In the genomic region with DNA sequence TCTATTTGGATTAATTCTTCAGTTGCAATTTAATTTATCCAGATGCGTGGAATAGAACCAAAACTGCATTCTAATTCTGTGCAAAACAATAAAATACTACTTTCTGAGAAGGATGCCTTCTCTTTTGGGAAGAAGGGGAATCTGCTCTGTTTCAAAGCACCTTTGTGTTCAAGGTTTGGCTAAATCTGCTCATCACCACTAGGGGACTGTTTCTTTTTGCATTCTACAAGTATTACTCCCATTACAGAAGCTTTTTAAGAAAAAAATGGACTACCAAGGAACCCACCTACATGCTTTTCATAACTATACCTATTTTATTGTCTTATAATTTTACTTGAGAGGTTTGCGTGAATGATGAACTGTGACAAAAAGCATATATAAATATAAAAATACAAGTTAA, we compare ENCODE assay signal across 13 cellular contexts. TPM values are rescaled to one million over a fixed set of nuclear protein-coding genes. Genes with fewer than 3 reads are reported as not detected.
DNase-seq lines count a peak whose midpoint lies in the region; ATAC-seq, FAIRE-seq and TF ChIP-seq lines count a peak whose summit lies in the region.
"Had no signal": no experiment of that assay in that cellular context is flagged by ENCODE, and none has a peak within 500 bp of the region (broad histone marks: within the 10 kb centered on the region; RNA-seq: fewer than 3 reads in every experiment).

No MANE protein-coding gene starts in this region.

- H3K36me3 ChIP-seq in astrocyte (ENCODE audit: insufficient read depth, low read length) (peaks cover 16% of the 10 kb centered on the region), kidney epithelial cell (ENCODE audit: control insufficient read depth, insufficient read depth, low read length) (peaks cover 6% of the 10 kb centered on the region), sigmoid colon (peaks cover 7 to 19% (median 14%) of the 10 kb centered on the region in 4 donors)

- H3K27me3 ChIP-seq in CD4-positive, alpha-beta T cell (ENCODE audit: control insufficient read depth, insufficient read depth, low read length): no peaks in the 10 kb centered on the region
- H3K27me3 ChIP-seq in astrocyte (ENCODE audit: insufficient read depth, low read length) (no peaks in the 10 kb centered on the region), kidney epithelial cell (ENCODE audit: control insufficient read depth, insufficient read depth, low read length) (no peaks in the 10 kb centered on the region), sigmoid colon (no peaks in the 10 kb centered on the region)
- H3K27me3 ChIP-seq: left lung had no signal

- no peaks in the 10 kb centered on the region for H3K27me3 Mint-ChIP-seq in CD4-positive, alpha-beta T cell
- no peaks in the 10 kb centered on the region for H3K27me3 Mint-ChIP-seq in astrocyte (ENCODE audit: low read depth, unreplicated experiment)
- H3K27me3 Mint-ChIP-seq in activated CD4-positive, alpha-beta T cell treated with anti-CD3 and anti-CD28 coated beads for 36 hours: no peaks in the 10 kb centered on the region

- peaks cover 98% of the 10 kb centered on the region for H3K79me2 ChIP-seq in astrocyte (ENCODE audit: insufficient read depth, low read length)

- peak overlapping the region; percentile 2 for H3K4me3 Mint-ChIP-seq in CD4-positive, alpha-beta T cell
- no peak overlapping the region for H3K4me3 Mint-ChIP-seq in astrocyte (ENCODE audit: unreplicated experiment)
- no peak overlapping the region for H3K4me3 Mint-ChIP-seq in activated CD4-positive, alpha-beta T cell treated with anti-CD3 and anti-CD28 coated beads for 36 hours

- no peak for ATAC-seq in CD4-positive, alpha-beta T cell (ENCODE audit: poor library complexity)
- ATAC-seq in activated CD4-positive, alpha-beta T cell treated with anti-CD3 and anti-CD28 coated beads for 36 hours: no peak
- ATAC-seq: left lung, right cardiac atrium had no signal

- intact Hi-C loops in CD4-positive, alpha-beta T cell (cut with DNase I, micrococcal nuclease): loop anchor here in 1 of 2 experiments (5.0 kb wide), 1 partner anchor 36 kb away; no protein-coding TSS in a partner anchor
- intact Hi-C loops in sigmoid colon (cut with DNase I): no loop called here
- intact Hi-C loops in activated CD4-positive, alpha-beta T cell treated with anti-CD3 and anti-CD28 coated beads for 36 hours (cut with DNase I, micrococcal nuclease): loop anchor here in 1 of 2 experiments (5.0 kb wide), 1 partner anchor 44 kb away; no protein-coding TSS in a partner anchor

- H2AFZ ChIP-seq in astrocyte (ENCODE audit: low read depth, low read length): no peak overlapping the region

- TF ChIP-seq CTCF in CD4-positive, alpha-beta T cell (IDR thresholded peaks at IDR 0.05): peak; percentile 34
- TF ChIP-seq CTCF in GM13977 (IDR thresholded peaks at IDR 0.05; ENCODE audit: extremely low read depth, insufficient read depth, missing control alignments) (peak; percentile 33), astrocyte (IDR thresholded peaks at IDR 0.05; ENCODE audit: insufficient read depth, low read depth, low read length) (peak; percentile 43), kidney epithelial cell (IDR thresholded peaks at IDR 0.05; ENCODE audit: insufficient read depth, low read length, poor library complexity, severe bottlenecking) (peak; percentile 26), sigmoid colon (IDR thresholded peaks at IDR 0.05) (peak in 2 of 4 experiments; percentile 12 to 13)

- DNase-seq in CD4-positive, alpha-beta T cell: no peak
- DNase-seq in GM13977 (ENCODE audit: low spot score) (no peak), astrocyte (ENCODE audit: low read depth) (no peak), kidney epithelial cell (ENCODE audit: low read depth) (no peak), sigmoid colon (no peak), activated T-cell treated with anti-CD3 and anti-CD28 coated beads for 4 hours (no peak), HEK293T (ENCODE audit: extremely low spot score) (no peak)
- DNase-seq in activated CD4-positive, alpha-beta T cell treated with anti-CD3 and anti-CD28 coated beads for 36 hours: no peak
- DNase-seq: activated gamma-delta T cell, left lung, NCI-H2171, right cardiac atrium had no signal

- H3K4me1 ChIP-seq in astrocyte (ENCODE audit: insufficient read depth, low read length): no peaks in the 10 kb centered on the region
- peaks cover 0 to 78% (median 64%) of the 10 kb centered on the region in 4 donors for H3K4me1 ChIP-seq in sigmoid colon

- no peak overlapping the region for H3K4me3 ChIP-seq in astrocyte (ENCODE audit: insufficient read depth, low read depth, low read length)
- H3K4me3 ChIP-seq in kidney epithelial cell (ENCODE audit: low read depth, low read length): no peak overlapping the region
- H3K4me3 ChIP-seq in sigmoid colon: no peak overlapping the region
- H3K4me3 ChIP-seq: left lung had no signal

- H3K36me3 Mint-ChIP-seq in CD4-positive, alpha-beta T cell (ENCODE audit: low read depth): peaks cover 40% of the 10 kb centered on the region
- peaks cover 2% of the 10 kb centered on the region for H3K36me3 Mint-ChIP-seq in astrocyte (ENCODE audit: low read depth, unreplicated experiment)
- H3K36me3 Mint-ChIP-seq in activated CD4-positive, alpha-beta T cell treated with anti-CD3 and anti-CD28 coated beads for 36 hours (ENCODE audit: low read depth): peaks cover 42% of the 10 kb centered on the region

- no peaks in the 10 kb centered on the region for H3K9me3 ChIP-seq in CD4-positive, alpha-beta T cell (ENCODE audit: control insufficient read depth, low read length)
- H3K9me3 ChIP-seq in astrocyte (ENCODE audit: insufficient read depth, low read depth, low read length): no peaks in the 10 kb centered on the region
- no peaks in the 10 kb centered on the region for H3K9me3 ChIP-seq in sigmoid colon
- H3K9me3 ChIP-seq: left lung had no signal

- POLR2A ChIA-PET in CD4-positive, alpha-beta T cell (lab: Charles Lee): interaction anchor here (1.3 to 3.7 kb wide), 5 partner anchors 15 to 156 kb away, joined by 3 to 21 read pairs (median 4); partner anchors contain the start of genes MRPS6 and SLC5A3
- POLR2A ChIA-PET in HEK293T (lab: Yijun Ruan, JAX): no interaction called here
- POLR2A ChIA-PET in activated CD4-positive, alpha-beta T cell treated with anti-CD3 and anti-CD28 coated beads for 36 hours (lab: Charles Lee): no interaction called here

- no peaks in the 10 kb centered on the region for H3K9me3 Mint-ChIP-seq in CD4-positive, alpha-beta T cell
- no peaks in the 10 kb centered on the region for H3K9me3 Mint-ChIP-seq in astrocyte (ENCODE audit: unreplicated experiment)
- H3K9me3 Mint-ChIP-seq in activated CD4-positive, alpha-beta T cell treated with anti-CD3 and anti-CD28 coated beads for 36 hours (ENCODE audit: low read depth): no peaks in the 10 kb centered on the region

- H3K27ac Mint-ChIP-seq in CD4-positive, alpha-beta T cell: peak overlapping the region; percentile 33
- no peak overlapping the region for H3K27ac Mint-ChIP-seq in astrocyte (ENCODE audit: unreplicated experiment)
- H3K27ac Mint-ChIP-seq in activated CD4-positive, alpha-beta T cell treated with anti-CD3 and anti-CD28 coated beads for 36 hours: no peak overlapping the region

- FAIRE-seq in astrocyte (lab: Jason Lieb, UNC): no peak
- FAIRE-seq: endometrium had no signal

- no peak for TF ChIP-seq EP300 in sigmoid colon (IDR thresholded peaks at IDR 0.05)

- WGBS in sigmoid colon, 2 donors: 92 to 96% methylated on average over 2 of the region's 2 CpGs

- CTCF ChIA-PET in CD4-positive, alpha-beta T cell (lab: Charles Lee): interaction anchor here (1.1 to 4.3 kb wide), 7 partner anchors 9 to 168 kb away, joined by 3 to 20 read pairs (median 5); no protein-coding TSS in a partner anchor
- CTCF ChIA-PET in HEK293T (lab: Yijun Ruan, JAX): interaction anchor here (1.3 to 2.3 kb wide), 3 partner anchors 9 to 1663 kb away, joined by 3 to 10 read pairs (median 3); no protein-coding TSS in a partner anchor
- CTCF ChIA-PET in activated CD4-positive, alpha-beta T cell treated with anti-CD3 and anti-CD28 coated beads for 36 hours (lab: Charles Lee): interaction anchor here (0.7 to 4.4 kb wide), 11 partner anchors 10 to 256 kb away, joined by 3 to 29 read pairs (median 7); partner anchors contain the start of genes MRPS6 and SLC5A3

- H3K27ac ChIP-seq in CD4-positive, alpha-beta T cell (ENCODE audit: low read depth, low read length): no peak overlapping the region
- H3K27ac ChIP-seq in astrocyte (ENCODE audit: low read depth, low read length) (no peak overlapping the region), sigmoid colon (no peak overlapping the region)
- H3K27ac ChIP-seq: left lung had no signal

- H3K4me1 Mint-ChIP-seq in CD4-positive, alpha-beta T cell (ENCODE audit: low read depth): peaks cover 66% of the 10 kb centered on the region
- peaks cover 6% of the 10 kb centered on the region for H3K4me1 Mint-ChIP-seq in astrocyte (ENCODE audit: low read depth, unreplicated experiment)
- H3K4me1 Mint-ChIP-seq in activated CD4-positive, alpha-beta T cell treated with anti-CD3 and anti-CD28 coated beads for 36 hours: peaks cover 48% of the 10 kb centered on the region

- no peak overlapping the region for H3K9ac ChIP-seq in astrocyte (ENCODE audit: low read length)

- H3K4me2 ChIP-seq in astrocyte (ENCODE audit: low read length): no peak overlapping the region

- no peak for TF ChIP-seq POLR2A in sigmoid colon (IDR thresholded peaks at IDR 0.05)

- in situ Hi-C loops in GM13977 (cut with MboI; ENCODE audit: low pct_unique_long_range_greater_than_20kb, low sequenced_read_pairs, unreplicated experiment): no loop called here

- peaks cover 62% of the 10 kb centered on the region for H4K20me1 ChIP-seq in astrocyte (ENCODE audit: insufficient read depth, low read length)

TF ChIP-seq in HEK293T, 16 proteins besides CTCF, POLR2A, EP300 and RAD21 (continues in another document):
- no peak for TF ChIP-seq FOXM1 (IDR thresholded peaks at IDR 0.05; ENCODE audit: borderline replicate concordance)
- TF ChIP-seq FOXK2 (IDR thresholded peaks at IDR 0.05): no peak
- no peak for TF ChIP-seq L3MBTL2 (conservative IDR thresholded peaks at IDR 0.05)
- TF ChIP-seq FOXA1 (IDR thresholded peaks at IDR 0.05): no peak
- no peak for TF ChIP-seq HDGF (IDR thresholded peaks at IDR 0.05; ENCODE audit: borderline replicate concordance)
- no peak for TF ChIP-seq ZNF384 (IDR thresholded peaks at IDR 0.05)
- TF ChIP-seq CTBP1 (IDR thresholded peaks at IDR 0.05; ENCODE audit: borderline replicate concordance): no peak
- no peak for TF ChIP-seq SP1 (IDR thresholded peaks at IDR 0.05)
- no peak for TF ChIP-seq ARNT (IDR thresholded peaks at IDR 0.05)

RNA-seq across cellular contexts. Expression of gene MRPS6, which starts 18.2 kb away (rescaled TPM):
- 10 to 100 TPM; 13.5 to 14.4 TPM for total RNA-seq in CD4-positive, alpha-beta T cell
- total RNA-seq in astrocyte (57.8 and 67.5 TPM in 2 replicates), kidney epithelial cell (32.8 and 34.9 TPM in 2 replicates), sigmoid colon (10 to 100 TPM; 41.0 to 95.8 (median 70.7) TPM)
- polyA plus RNA-seq in sigmoid colon: 100 to 1,000 TPM in 1 of 3 donors, 10 to 100 TPM in 2; 60.0 to 118 (median 88.3) TPM
- 100 to 1,000 TPM; 102 to 117 TPM for total RNA-seq in activated CD4-positive, alpha-beta T cell treated with anti-CD3 and anti-CD28 coated beads for 36 hours

RNA-seq across cellular contexts. Expression of gene SLC5A3, which starts 18.2 kb away (rescaled TPM):
- 1 to 10 TPM; 4.6 to 4.9 TPM for total RNA-seq in CD4-positive, alpha-beta T cell
- total RNA-seq in astrocyte (17.8 and 22.1 TPM in 2 replicates), kidney epithelial cell (11.8 TPM in 2 replicates), sigmoid colon (10 to 100 TPM; 20.6 to 41.8 (median 22.7) TPM)
- 1 to 10 TPM in 2 of 3 donors, under 1 TPM in 1; 0.60 to 3.6 (median 1.2) TPM for polyA plus RNA-seq in sigmoid colon
- total RNA-seq in activated CD4-positive, alpha-beta T cell treated with anti-CD3 and anti-CD28 coated beads for 36 hours: 10 to 100 TPM; 18.2 to 22.9 TPM
